Comparison of ENCODE assay signal across 8 cellular contexts in genomic region chr11:26227311-26227710, GRCh38.
DNase-seq lines count a peak whose midpoint lies in the region; ATAC-seq, FAIRE-seq and TF ChIP-seq lines count a peak whose summit lies in the region.

No MANE protein-coding gene starts in this region.

- CTCF ChIA-PET in activated naive CD4-positive, alpha-beta T cell treated with anti-CD3 and anti-CD28 coated beads, Interleukin-2, amount 10 ng/mL, durations not matched to agents 7 days and 5 days (lab: Charles Lee) = no interaction called here

- H3K27ac Mint-ChIP-seq in activated naive CD4-positive, alpha-beta T cell treated with anti-CD3 and anti-CD28 coated beads, Interleukin-2, amount 10 ng/mL, durations not matched to agents 7 days and 5 days = no peak overlapping the region

- H3K4me1 Mint-ChIP-seq in activated naive CD4-positive, alpha-beta T cell treated with anti-CD3 and anti-CD28 coated beads, Interleukin-2, amount 10 ng/mL, durations not matched to agents 7 days and 5 days = no peaks in the 10 kb centered on the region

- no peaks in the 10 kb centered on the region for H3K27me3 ChIP-seq in BE2C
- no peaks in the 10 kb centered on the region for H3K27me3 ChIP-seq in testis

- H3K9me3 ChIP-seq in BE2C (no peaks in the 10 kb centered on the region), testis (no peaks in the 10 kb centered on the region)

- H3K27me3 Mint-ChIP-seq in activated naive CD4-positive, alpha-beta T cell treated with anti-CD3 and anti-CD28 coated beads, Interleukin-2, amount 10 ng/mL, durations not matched to agents 7 days and 5 days = no peaks in the 10 kb centered on the region

- no peaks in the 10 kb centered on the region for H3K36me3 ChIP-seq in BE2C
- no peaks in the 10 kb centered on the region for H3K36me3 ChIP-seq in testis (ENCODE audit: low read depth, missing control alignments)

- WGBS in testis, 2 donors = 44 to 52% methylated on average over 3 of the region's 3 CpGs

- intact Hi-C loops in testis (cut with DNase I; ENCODE audit: low total_unique reads) = loop anchor here (10.0 kb wide), 1 partner anchor 253 kb away; no protein-coding TSS in a partner anchor

- peak; percentile 36 for TF ChIP-seq CTCF in BE2C (IDR thresholded peaks at IDR 0.05; ENCODE audit: low read depth, low read length)
- peak in 2 of 3 experiments; percentile 18 to 23 for TF ChIP-seq CTCF in testis (IDR thresholded peaks at IDR 0.05)

- DNase-seq in BE2C (no peak), GM19240 (ENCODE audit: insufficient read length, low spot score) (peak; percentile 5), RCC 7860 (ENCODE audit: low spot score) (peak; percentile 38), glomerular endothelial cell (ENCODE audit: extremely low read depth, low read depth, low spot score) (peak; percentile 81), testis (no peak), GOT3 (lab: John Stamatoyannopoulos, UW) (no peak)
- DNase-seq in activated naive CD4-positive, alpha-beta T cell treated with anti-CD3 and anti-CD28 coated beads, Interleukin-2, amount 10 ng/mL, durations not matched to agents 7 days and 5 days = no peak

- H3K4me1 ChIP-seq in BE2C = no peaks in the 10 kb centered on the region
- H3K4me1 ChIP-seq in testis = no peaks in the 10 kb centered on the region

- H3K4me3 ChIP-seq in BE2C (ENCODE audit: low read depth, low read length) = no peak overlapping the region
- no peak overlapping the region for H3K4me3 ChIP-seq in testis

- no peak for TF ChIP-seq POLR2A in testis (IDR thresholded peaks at IDR 0.05)

- H3K4me3 Mint-ChIP-seq in activated naive CD4-positive, alpha-beta T cell treated with anti-CD3 and anti-CD28 coated beads, Interleukin-2, amount 10 ng/mL, durations not matched to agents 7 days and 5 days = no peak overlapping the region

- FAIRE-seq in RCC 7860 (lab: Jason Lieb, UNC) = peak; percentile 29

- no peaks in the 10 kb centered on the region for H3K36me3 Mint-ChIP-seq in activated naive CD4-positive, alpha-beta T cell treated with anti-CD3 and anti-CD28 coated beads, Interleukin-2, amount 10 ng/mL, durations not matched to agents 7 days and 5 days

- peaks cover 3% of the 10 kb centered on the region for H3K9me3 Mint-ChIP-seq in activated naive CD4-positive, alpha-beta T cell treated with anti-CD3 and anti-CD28 coated beads, Interleukin-2, amount 10 ng/mL, durations not matched to agents 7 days and 5 days

- peak; percentile 91 for ATAC-seq in HG03378 (IDR thresholded peaks at IDR 0.05; ENCODE audit: unreplicated experiment)

- H3K27ac ChIP-seq in testis = no peak overlapping the region

Comparison
In these comparisons a context has a peak if more than half of its experiments do, and no peak if none do; other contexts are left out.
1. DNase-seq: peak in GM19240 (single experiment), RCC 7860 (single experiment) and glomerular endothelial cell (single experiment); none in BE2C (single experiment), testis (single experiment), activated naive CD4-positive, alpha-beta T cell treated with anti-CD3 and anti-CD28 coated beads, Interleukin-2, amount 10 ng/mL, durations not matched to agents 7 days and 5 days (single experiment) and GOT3 (single experiment).